In the genomic region with DNA sequence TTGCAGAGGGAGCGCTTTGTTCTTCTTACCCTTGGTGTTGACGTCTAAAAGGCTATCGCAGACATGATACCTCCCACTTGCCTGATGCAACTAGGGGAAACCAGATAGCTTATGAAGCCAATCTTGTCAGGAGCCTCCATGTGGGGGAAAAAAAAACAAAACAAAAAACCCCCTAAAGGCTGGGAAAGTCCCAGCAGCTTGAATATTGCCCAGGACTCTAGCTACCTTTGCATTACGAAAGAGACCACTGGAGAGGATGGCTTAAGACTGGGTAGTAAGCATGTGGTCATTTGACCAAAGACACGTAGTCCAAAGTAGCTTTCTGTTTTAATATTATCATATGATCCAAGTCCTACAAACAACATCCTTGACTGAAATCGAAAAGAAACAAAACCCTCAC, we compare ENCODE assay signal across 13 cellular contexts.
A peak's percentile ranks its signal among the peaks of the same experiment; 100 is the strongest.
DNase-seq lines count a peak whose midpoint lies in the region; ATAC-seq and TF ChIP-seq lines count a peak whose summit lies in the region.
"Had no signal": no experiment of that assay in that cellular context is flagged by ENCODE, and none has a peak within 500 bp of the region (broad histone marks: within the 10 kb centered on the region; RNA-seq: fewer than 3 reads in every experiment).

No MANE protein-coding gene starts in this region.

- H4K20me1 ChIP-seq in neural progenitor cell (ENCODE audit: low read depth) = no peaks in the 10 kb centered on the region

- no peaks in the 10 kb centered on the region for H3K9me3 ChIP-seq in neural progenitor cell (ENCODE audit: low read depth)
- no peaks in the 10 kb centered on the region for H3K9me3 ChIP-seq in colonic mucosa
- H3K9me3 ChIP-seq: neutrophil had no signal

- no peaks in the 10 kb centered on the region for H3K36me3 ChIP-seq in neural progenitor cell
- no peaks in the 10 kb centered on the region for H3K36me3 ChIP-seq in colonic mucosa
- H3K36me3 ChIP-seq: neutrophil had no signal

- H3K27me3 ChIP-seq in neural progenitor cell (no peaks in the 10 kb centered on the region), colonic mucosa (no peaks in the 10 kb centered on the region)

- H3K9ac ChIP-seq in neural progenitor cell (no peak overlapping the region), colonic mucosa (ENCODE audit: low read depth in 2 of 2, low read length in 2 of 2) (no peak overlapping the region)

- H3K4me3 Mint-ChIP-seq in neural progenitor cell (no peak overlapping the region), type B pancreatic cell (no peak overlapping the region)

- H2AFZ ChIP-seq in neural progenitor cell (replicated peaks) = no peak overlapping the region

- intact Hi-C loops in colonic mucosa (cut with DNase I) = no loop called here

- peaks cover 8% of the 10 kb centered on the region for H3K27me3 Mint-ChIP-seq in neural progenitor cell (ENCODE audit: insufficient read depth, low read depth)
- peaks cover 36% of the 10 kb centered on the region for H3K27me3 Mint-ChIP-seq in type B pancreatic cell

- in situ Hi-C loops in GM13976 (cut with MboI; ENCODE audit: low sequenced_read_pairs, unreplicated experiment) = no loop called here

- H3K4me1 Mint-ChIP-seq in neural progenitor cell (peaks cover 16% of the 10 kb centered on the region), type B pancreatic cell (ENCODE audit: unreplicated experiment) (peaks cover 24% of the 10 kb centered on the region)

- H3K27ac ChIP-seq in neural progenitor cell = no peak overlapping the region
- no peak overlapping the region for H3K27ac ChIP-seq in colonic mucosa
- H3K27ac ChIP-seq: neutrophil had no signal

- H3K36me3 Mint-ChIP-seq in neural progenitor cell = peaks cover 5% of the 10 kb centered on the region
- H3K36me3 Mint-ChIP-seq in type B pancreatic cell = peaks cover 3% of the 10 kb centered on the region

- H3K4me2 ChIP-seq in neural progenitor cell = no peak overlapping the region

- H3K4me3 ChIP-seq in neural progenitor cell = no peak overlapping the region
- H3K4me3 ChIP-seq in colonic mucosa = no peak overlapping the region

- H3K9me3 Mint-ChIP-seq in neural progenitor cell (peaks cover 3% of the 10 kb centered on the region), type B pancreatic cell (peaks cover 9% of the 10 kb centered on the region)

- H3K4me1 ChIP-seq in neural progenitor cell (peaks cover 40% of the 10 kb centered on the region), colonic mucosa (no peaks in the 10 kb centered on the region)

- peaks cover 17% of the 10 kb centered on the region for H3F3A ChIP-seq in neural progenitor cell (ENCODE audit: low read depth)

- H3K27ac Mint-ChIP-seq in neural progenitor cell = no peak overlapping the region
- H3K27ac Mint-ChIP-seq in type B pancreatic cell = no peak overlapping the region

- no peak for TF ChIP-seq CTCF in GM13976 (IDR thresholded peaks at IDR 0.05; ENCODE audit: borderline replicate concordance, control extremely low read depth, extremely low read depth, insufficient read depth, missing control alignments)
- TF ChIP-seq CTCF in neural progenitor cell (IDR thresholded peaks at IDR 0.05) = no peak
- no peak for TF ChIP-seq CTCF in type B pancreatic cell (conservative IDR thresholded peaks at IDR 0.05)
- TF ChIP-seq CTCF in colonic mucosa (IDR thresholded peaks at IDR 0.05) = no peak

- no peaks in the 10 kb centered on the region for H3K79me2 ChIP-seq in neural progenitor cell (ENCODE audit: low read depth)

- DNase-seq in GM13976 (ENCODE audit: low spot score) = peak; percentile 68
- peak; percentile 19 for DNase-seq in NAMALWA (ENCODE audit: low spot score)
- DNase-seq in neural progenitor cell (ENCODE audit: low spot score) = no peak
- no peak for DNase-seq in NCI-H2196 (lab: John Stamatoyannopoulos, UW; ENCODE audit: unreplicated experiment)
- no peak for DNase-seq in type B pancreatic cell (ENCODE audit: extremely low spot score, unreplicated experiment)
- DNase-seq in colonic mucosa = no peak
- DNase-seq: erythroblast; NCI-H774; stimulated activated CD4-positive, alpha-beta T cell treated with anti-CD3 and anti-CD28 coated beads, Interleukin-2, amount 100 ng/mL, for 24 hours had no signal

- ATAC-seq in GM19351 (IDR thresholded peaks at IDR 0.05; ENCODE audit: unreplicated experiment) (peak; percentile 89), HG02870 (IDR thresholded peaks at IDR 0.05; ENCODE audit: unreplicated experiment) (peak; percentile 96)
- ATAC-seq: HCT116 had no signal

Comparison
In these comparisons a context has a peak if more than half of its experiments do, and no peak if none do; other contexts are left out.
1. DNase-seq: peak in GM13976 (single experiment) and NAMALWA (single experiment); none in neural progenitor cell (single experiment), NCI-H2196 (single experiment), type B pancreatic cell (single experiment) and colonic mucosa (single experiment).